24 cellular contexts compared by ENCODE assay signal in the genomic region with DNA sequence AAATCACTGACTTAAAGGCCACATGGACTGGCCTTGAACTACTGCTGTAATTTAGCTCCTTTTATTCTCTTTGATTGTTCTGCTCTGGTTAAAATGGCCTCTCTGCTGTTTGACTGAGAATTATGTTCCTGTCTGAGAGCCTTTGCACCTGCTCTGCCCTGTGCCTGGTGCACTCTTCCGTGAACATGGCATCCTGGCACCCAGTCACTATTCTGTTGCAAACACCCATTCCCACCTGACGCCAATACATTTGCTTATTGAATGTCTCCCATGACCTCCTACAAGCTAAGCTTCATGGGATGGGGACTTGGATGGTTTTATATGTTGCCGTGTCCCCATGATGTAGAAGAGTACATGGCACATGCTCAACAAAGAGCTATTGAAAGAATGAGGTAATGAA. TPM values are rescaled to one million over a fixed set of nuclear protein-coding genes. Genes with fewer than 3 reads are reported as not detected.
A peak's percentile ranks its signal among the peaks of the same experiment; 100 is the strongest.
DNase-seq lines count a peak whose midpoint lies in the region; ATAC-seq and TF ChIP-seq lines count a peak whose summit lies in the region.
"Had no signal": no experiment of that assay in that cellular context is flagged by ENCODE, and none has a peak within 500 bp of the region (broad histone marks: within the 10 kb centered on the region; RNA-seq: fewer than 3 reads in every experiment).

No MANE protein-coding gene starts in this region.

- no peaks in the 10 kb centered on the region for H3K27me3 ChIP-seq in liver (ENCODE audit: control insufficient read depth in 4 of 4, insufficient read depth in 4 of 4, low read length in 3 of 4)
- no peaks in the 10 kb centered on the region for H3K27me3 ChIP-seq in upper lobe of left lung
- H3K27me3 ChIP-seq: BLaER1 treated with 17β-estradiol and CSF1 and Interleukin-3, amounts not matched to agents 10 nM and 100 nM had no signal

- 74% methylated on average over 3 of the region's 3 CpGs for WGBS in liver
- WGBS in upper lobe of left lung, 2 donors = 85 to 89% methylated on average over 3 of the region's 3 CpGs

- no peaks in the 10 kb centered on the region for H3K9me3 ChIP-seq in liver (ENCODE audit: control insufficient read depth in 4 of 4, low read length in 3 of 4)
- no peaks in the 10 kb centered on the region for H3K9me3 ChIP-seq in upper lobe of left lung
- H3K9me3 ChIP-seq: BLaER1 treated with 17β-estradiol and CSF1 and Interleukin-3, amounts not matched to agents 10 nM and 100 nM; Caco-2; SJSA1 had no signal

- TF ChIP-seq CTCF in liver (IDR thresholded peaks at IDR 0.05; ENCODE audit: low read depth, low read length, missing input control) = no peak
- TF ChIP-seq CTCF in upper lobe of left lung (IDR thresholded peaks at IDR 0.05) = no peak

- no peak for TF ChIP-seq EP300 in upper lobe of left lung (IDR thresholded peaks at IDR 0.05)

- no peak overlapping the region for H3K4me3 ChIP-seq in liver (ENCODE audit: low read depth in 1 of 3, low read length in 3 of 3)
- no peak overlapping the region for H3K4me3 ChIP-seq in upper lobe of left lung
- H3K4me3 ChIP-seq: BLaER1 treated with 17β-estradiol and CSF1 and Interleukin-3, amounts not matched to agents 10 nM and 100 nM; SJSA1 had no signal

- H3K9ac ChIP-seq in liver (ENCODE audit: low read depth in 1 of 2, low read length in 2 of 2) = no peak overlapping the region
- H3K9ac ChIP-seq: BLaER1 treated with 17β-estradiol and CSF1 and Interleukin-3, amounts not matched to agents 10 nM and 100 nM; KMS-11 had no signal

- no peak for TF ChIP-seq RAD21 in liver (IDR thresholded peaks at IDR 0.05)

- peaks cover 0 to 5% (median 0%) of the 10 kb centered on the region in 4 donors for H3K36me3 ChIP-seq in liver (ENCODE audit: control insufficient read depth in 4 of 4, insufficient read depth in 3 of 4, low read depth in 1 of 4, low read length in 3 of 4)
- no peaks in the 10 kb centered on the region for H3K36me3 ChIP-seq in upper lobe of left lung
- H3K36me3 ChIP-seq: BLaER1 treated with 17β-estradiol and CSF1 and Interleukin-3, amounts not matched to agents 10 nM and 100 nM; SJSA1 had no signal

- DNase-seq in NCI-H1092 treated with DMSO at 0.1 percent for 48 hours (lab: John Stamatoyannopoulos, UW) (peak; percentile 62), NCI-H1092 (lab: John Stamatoyannopoulos, UW) (no peak), NCI-H69 (lab: John Stamatoyannopoulos, UW) (peak; percentile 21), upper lobe of left lung (no peak), ureter (ENCODE audit: low spot score) (no peak), NCI-H1048 (lab: John Stamatoyannopoulos, UW) (no peak)
- DNase-seq: 8988T; CD4-positive, alpha-beta memory T cell; DMS 273 treated with DMSO at 0.1 percent for 48 hours; GDM1; GOT3; HCEC 1CT; MV-4-11; NCI-H1417 treated with DMSO at 0.1 percent for 48 hours; NCI-H187; NCI-H2107; NCI-H345; NCI-H524 treated with DMSO at 0.1 percent for 48 hours had no signal

- H3K27ac ChIP-seq in liver (ENCODE audit: low read depth in 1 of 2, low read length in 2 of 2) (peak overlapping the region; percentile 78 to 93), upper lobe of left lung (peak overlapping the region; percentile 18 to 59 (median 44))
- H3K27ac ChIP-seq: BLaER1 treated with 17β-estradiol and CSF1 and Interleukin-3, amounts not matched to agents 10 nM and 100 nM; KMS-11; SJSA1 had no signal

- peaks cover 12 to 85% (median 52%) of the 10 kb centered on the region in 4 donors for H3K4me1 ChIP-seq in liver (ENCODE audit: control insufficient read depth in 4 of 4, insufficient read depth in 4 of 4, low read length in 3 of 4)
- peaks cover 5 to 23% (median 15%) of the 10 kb centered on the region in 4 donors for H3K4me1 ChIP-seq in upper lobe of left lung
- H3K4me1 ChIP-seq: BLaER1 treated with 17β-estradiol and CSF1 and Interleukin-3, amounts not matched to agents 10 nM and 100 nM; SJSA1 had no signal

- ATAC-seq in upper lobe of left lung (ENCODE audit: low FRiP score in 2 of 2) = no peak
- ATAC-seq: Right ventricle myocardium inferior had no signal

- TF ChIP-seq POLR2A in upper lobe of left lung (IDR thresholded peaks at IDR 0.05) = no peak

TF ChIP-seq in liver, 16 proteins besides CTCF, POLR2A, EP300 and RAD21:
- TF ChIP-seq FOXA2 (IDR thresholded peaks at IDR 0.05) (no peak), EGR1 (IDR thresholded peaks at IDR 0.05; ENCODE audit: low read depth in 2 of 2) (no peak)

RNA-seq across cellular contexts. Expression of a gene that starts 20.1 kb away (rescaled TPM):
- total RNA-seq in liver (100 to 1,000 TPM in 1 of 2 donors, 10 to 100 TPM in 1; 47.7 to 126 TPM), upper lobe of left lung (1 to 10 TPM in 2 of 6 donors, under 1 TPM in 2, not detected in 2; 0.49 to 2.0 (median 1.4) TPM), ureter (47.8 TPM)
- 100 to 1,000 TPM in 1 of 2 donors, 10 to 100 TPM in 1; 83.4 to 123 TPM for polyA plus RNA-seq in liver
- total RNA-seq: CD4-positive, alpha-beta memory T cell; Right ventricle myocardium inferior had no signal
- polyA plus RNA-seq: CD4-positive, alpha-beta memory T cell had no signal

RNA-seq across cellular contexts. Expression of a gene that starts 43.8 kb away (rescaled TPM):
- total RNA-seq in liver = 1 to 10 TPM; 3.0 to 6.5 TPM
- polyA plus RNA-seq in liver = 1 to 10 TPM; 1.9 to 3.5 TPM
- 1 to 10 TPM; 2.1 to 5.7 (median 4.1) TPM for total RNA-seq in upper lobe of left lung
- 28.3 TPM for total RNA-seq in ureter
- total RNA-seq: SJSA1 had no signal

Comparison
In these comparisons a context has a peak if more than half of its experiments do, and no peak if none do; other contexts are left out.
1. DNase-seq: peak in NCI-H1092 treated with DMSO at 0.1 percent for 48 hours (single experiment) and NCI-H69 (single experiment); none in NCI-H1092 (single experiment), upper lobe of left lung (0 of 2), ureter (single experiment) and NCI-H1048 (single experiment).
2. RNA of a gene that starts 20.1 kb away (total RNA-seq): 47.7 to 126 TPM in liver and 47.8 TPM in ureter (single experiment); 0.49 to 2.0 TPM in upper lobe of left lung; every median in the first group is over 10 times any median in the second.